Comparison of ENCODE assay signal across 2 cellular contexts in genomic region chr20:24590193-24590982, GRCh38.
A peak's percentile ranks its signal among the peaks of the same experiment; 100 is the strongest.
TF ChIP-seq lines count a peak whose summit lies in the region.

No MANE protein-coding gene starts in this region.

TF ChIP-seq in SK-N-SH, 30 proteins besides CTCF, POLR2A, EP300 and RAD21 (continued from another document):
- TF ChIP-seq CHD2 (IDR thresholded peaks at IDR 0.05; ENCODE audit: low read length, partially characterized antibody) (no peak), GATA2 (CRISPR knock-in tag; IDR thresholded peaks at IDR 0.05) (no peak)

TF ChIP-seq in WTC11, 78 proteins besides CTCF, POLR2A, EP300 and RAD21 (continued from another document):
- TF ChIP-seq, protein P1, sequence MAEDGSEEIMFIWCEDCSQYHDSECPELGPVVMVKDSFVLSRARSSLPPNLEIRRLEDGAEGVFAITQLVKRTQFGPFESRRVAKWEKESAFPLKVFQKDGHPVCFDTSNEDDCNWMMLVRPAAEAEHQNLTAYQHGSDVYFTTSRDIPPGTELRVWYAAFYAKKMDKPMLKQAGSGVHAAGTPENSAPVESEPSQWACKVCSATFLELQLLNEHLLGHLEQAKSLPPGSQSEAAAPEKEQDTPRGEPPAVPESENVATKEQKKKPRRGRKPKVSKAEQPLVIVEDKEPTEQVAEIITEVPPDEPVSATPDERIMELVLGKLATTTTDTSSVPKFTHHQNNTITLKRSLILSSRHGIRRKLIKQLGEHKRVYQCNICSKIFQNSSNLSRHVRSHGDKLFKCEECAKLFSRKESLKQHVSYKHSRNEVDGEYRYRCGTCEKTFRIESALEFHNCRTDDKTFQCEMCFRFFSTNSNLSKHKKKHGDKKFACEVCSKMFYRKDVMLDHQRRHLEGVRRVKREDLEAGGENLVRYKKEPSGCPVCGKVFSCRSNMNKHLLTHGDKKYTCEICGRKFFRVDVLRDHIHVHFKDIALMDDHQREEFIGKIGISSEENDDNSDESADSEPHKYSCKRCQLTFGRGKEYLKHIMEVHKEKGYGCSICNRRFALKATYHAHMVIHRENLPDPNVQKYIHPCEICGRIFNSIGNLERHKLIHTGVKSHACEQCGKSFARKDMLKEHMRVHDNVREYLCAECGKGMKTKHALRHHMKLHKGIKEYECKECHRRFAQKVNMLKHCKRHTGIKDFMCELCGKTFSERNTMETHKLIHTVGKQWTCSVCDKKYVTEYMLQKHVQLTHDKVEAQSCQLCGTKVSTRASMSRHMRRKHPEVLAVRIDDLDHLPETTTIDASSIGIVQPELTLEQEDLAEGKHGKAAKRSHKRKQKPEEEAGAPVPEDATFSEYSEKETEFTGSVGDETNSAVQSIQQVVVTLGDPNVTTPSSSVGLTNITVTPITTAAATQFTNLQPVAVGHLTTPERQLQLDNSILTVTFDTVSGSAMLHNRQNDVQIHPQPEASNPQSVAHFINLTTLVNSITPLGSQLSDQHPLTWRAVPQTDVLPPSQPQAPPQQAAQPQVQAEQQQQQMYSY (CRISPR knock-in tag; IDR thresholded peaks at IDR 0.05) = 0 out of 2 replicates have a peak, but pooled peaks have one; percentile 11
- TF ChIP-seq ZNF416 (CRISPR knock-in tag; IDR thresholded peaks at IDR 0.05) = no peak
- no peak for TF ChIP-seq ESRRA (CRISPR knock-in tag; IDR thresholded peaks at IDR 0.05; ENCODE audit: borderline replicate concordance)
- no peak for TF ChIP-seq USF1 (CRISPR knock-in tag; IDR thresholded peaks at IDR 0.05)
TF ChIP-seq in WTC11: peak in this region for 1.
